In the genomic region with DNA sequence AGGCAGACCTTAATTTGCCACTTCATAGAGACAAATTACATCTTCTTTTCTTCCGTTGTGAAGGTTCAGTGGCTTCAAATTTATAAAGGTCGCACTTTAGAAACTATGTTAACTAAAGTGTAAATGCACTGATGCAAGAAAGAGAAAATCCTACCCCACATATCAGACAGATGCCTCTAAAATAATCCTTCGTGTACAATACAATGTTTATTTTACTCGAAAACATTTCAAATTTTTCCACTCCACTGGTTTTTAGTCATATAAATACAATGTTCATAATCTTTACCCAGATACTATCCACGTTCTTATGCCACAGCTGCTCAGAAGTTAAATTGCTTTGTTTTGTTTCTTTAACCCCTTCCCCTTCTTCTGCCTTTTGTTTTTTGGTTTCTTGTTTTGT, we compare ENCODE assay signal across 1 cellular context.
TF ChIP-seq lines count a peak whose summit lies in the region.

No MANE protein-coding gene starts in this region.

TF ChIP-seq in WTC11, 78 proteins besides CTCF, POLR2A, EP300 and RAD21 (continued from another document):
- TF ChIP-seq, protein P1, sequence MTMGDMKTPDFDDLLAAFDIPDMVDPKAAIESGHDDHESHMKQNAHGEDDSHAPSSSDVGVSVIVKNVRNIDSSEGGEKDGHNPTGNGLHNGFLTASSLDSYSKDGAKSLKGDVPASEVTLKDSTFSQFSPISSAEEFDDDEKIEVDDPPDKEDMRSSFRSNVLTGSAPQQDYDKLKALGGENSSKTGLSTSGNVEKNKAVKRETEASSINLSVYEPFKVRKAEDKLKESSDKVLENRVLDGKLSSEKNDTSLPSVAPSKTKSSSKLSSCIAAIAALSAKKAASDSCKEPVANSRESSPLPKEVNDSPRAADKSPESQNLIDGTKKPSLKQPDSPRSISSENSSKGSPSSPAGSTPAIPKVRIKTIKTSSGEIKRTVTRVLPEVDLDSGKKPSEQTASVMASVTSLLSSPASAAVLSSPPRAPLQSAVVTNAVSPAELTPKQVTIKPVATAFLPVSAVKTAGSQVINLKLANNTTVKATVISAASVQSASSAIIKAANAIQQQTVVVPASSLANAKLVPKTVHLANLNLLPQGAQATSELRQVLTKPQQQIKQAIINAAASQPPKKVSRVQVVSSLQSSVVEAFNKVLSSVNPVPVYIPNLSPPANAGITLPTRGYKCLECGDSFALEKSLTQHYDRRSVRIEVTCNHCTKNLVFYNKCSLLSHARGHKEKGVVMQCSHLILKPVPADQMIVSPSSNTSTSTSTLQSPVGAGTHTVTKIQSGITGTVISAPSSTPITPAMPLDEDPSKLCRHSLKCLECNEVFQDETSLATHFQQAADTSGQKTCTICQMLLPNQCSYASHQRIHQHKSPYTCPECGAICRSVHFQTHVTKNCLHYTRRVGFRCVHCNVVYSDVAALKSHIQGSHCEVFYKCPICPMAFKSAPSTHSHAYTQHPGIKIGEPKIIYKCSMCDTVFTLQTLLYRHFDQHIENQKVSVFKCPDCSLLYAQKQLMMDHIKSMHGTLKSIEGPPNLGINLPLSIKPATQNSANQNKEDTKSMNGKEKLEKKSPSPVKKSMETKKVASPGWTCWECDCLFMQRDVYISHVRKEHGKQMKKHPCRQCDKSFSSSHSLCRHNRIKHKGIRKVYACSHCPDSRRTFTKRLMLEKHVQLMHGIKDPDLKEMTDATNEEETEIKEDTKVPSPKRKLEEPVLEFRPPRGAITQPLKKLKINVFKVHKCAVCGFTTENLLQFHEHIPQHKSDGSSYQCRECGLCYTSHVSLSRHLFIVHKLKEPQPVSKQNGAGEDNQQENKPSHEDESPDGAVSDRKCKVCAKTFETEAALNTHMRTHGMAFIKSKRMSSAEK (CRISPR knock-in tag; IDR thresholded peaks at IDR 0.05; ENCODE audit: borderline replicate concordance): no peak
- TF ChIP-seq ZNF263 (CRISPR knock-in tag; IDR thresholded peaks at IDR 0.05; ENCODE audit: low read depth) (no peak), TP53 (CRISPR knock-in tag; IDR thresholded peaks at IDR 0.05) (no peak)
- TF ChIP-seq, protein P2, sequence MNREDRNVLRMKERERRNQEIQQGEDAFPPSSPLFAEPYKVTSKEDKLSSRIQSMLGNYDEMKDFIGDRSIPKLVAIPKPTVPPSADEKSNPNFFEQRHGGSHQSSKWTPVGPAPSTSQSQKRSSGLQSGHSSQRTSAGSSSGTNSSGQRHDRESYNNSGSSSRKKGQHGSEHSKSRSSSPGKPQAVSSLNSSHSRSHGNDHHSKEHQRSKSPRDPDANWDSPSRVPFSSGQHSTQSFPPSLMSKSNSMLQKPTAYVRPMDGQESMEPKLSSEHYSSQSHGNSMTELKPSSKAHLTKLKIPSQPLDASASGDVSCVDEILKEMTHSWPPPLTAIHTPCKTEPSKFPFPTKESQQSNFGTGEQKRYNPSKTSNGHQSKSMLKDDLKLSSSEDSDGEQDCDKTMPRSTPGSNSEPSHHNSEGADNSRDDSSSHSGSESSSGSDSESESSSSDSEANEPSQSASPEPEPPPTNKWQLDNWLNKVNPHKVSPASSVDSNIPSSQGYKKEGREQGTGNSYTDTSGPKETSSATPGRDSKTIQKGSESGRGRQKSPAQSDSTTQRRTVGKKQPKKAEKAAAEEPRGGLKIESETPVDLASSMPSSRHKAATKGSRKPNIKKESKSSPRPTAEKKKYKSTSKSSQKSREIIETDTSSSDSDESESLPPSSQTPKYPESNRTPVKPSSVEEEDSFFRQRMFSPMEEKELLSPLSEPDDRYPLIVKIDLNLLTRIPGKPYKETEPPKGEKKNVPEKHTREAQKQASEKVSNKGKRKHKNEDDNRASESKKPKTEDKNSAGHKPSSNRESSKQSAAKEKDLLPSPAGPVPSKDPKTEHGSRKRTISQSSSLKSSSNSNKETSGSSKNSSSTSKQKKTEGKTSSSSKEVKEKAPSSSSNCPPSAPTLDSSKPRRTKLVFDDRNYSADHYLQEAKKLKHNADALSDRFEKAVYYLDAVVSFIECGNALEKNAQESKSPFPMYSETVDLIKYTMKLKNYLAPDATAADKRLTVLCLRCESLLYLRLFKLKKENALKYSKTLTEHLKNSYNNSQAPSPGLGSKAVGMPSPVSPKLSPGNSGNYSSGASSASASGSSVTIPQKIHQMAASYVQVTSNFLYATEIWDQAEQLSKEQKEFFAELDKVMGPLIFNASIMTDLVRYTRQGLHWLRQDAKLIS (CRISPR knock-in tag; IDR thresholded peaks at IDR 0.05; ENCODE audit: borderline replicate concordance): no peak
TF ChIP-seq in WTC11: peak in this region for 0.
